In the genomic region with DNA sequence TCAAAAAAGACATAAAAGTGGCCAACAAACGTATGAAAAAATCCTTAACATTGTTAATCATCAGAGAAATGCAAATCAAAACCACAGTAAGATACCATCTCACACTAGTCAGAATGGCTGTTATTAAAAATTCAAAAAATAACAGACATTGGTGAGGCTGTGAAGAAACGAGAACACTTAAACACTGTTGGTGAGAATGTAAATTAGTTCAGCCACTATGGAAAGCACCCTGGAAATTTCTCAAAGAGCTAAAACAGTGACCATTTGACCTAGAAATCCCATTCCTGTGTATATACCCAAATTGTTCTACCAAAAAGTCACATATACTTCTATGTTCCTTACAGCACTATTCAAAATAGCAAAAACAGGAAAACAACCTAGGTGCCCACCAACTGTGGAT, we compare ENCODE assay signal across 1 cellular context.
TF ChIP-seq lines count a peak whose summit lies in the region.

No MANE protein-coding gene starts in this region.

TF ChIP-seq in GM12878, 131 proteins besides CTCF, POLR2A, EP300 and RAD21 (continued from another document):
- TF ChIP-seq NR2C1 (IDR thresholded peaks at IDR 0.05) (no peak), RB1 (IDR thresholded peaks at IDR 0.05; ENCODE audit: borderline replicate concordance) (no peak), CBX3 (IDR thresholded peaks at IDR 0.05; ENCODE audit: borderline replicate concordance, low read depth) (no peak), ZNF384 (IDR thresholded peaks at IDR 0.05; ENCODE audit: borderline replicate concordance, low read depth, low read length) (no peak), MTA2 (IDR thresholded peaks at IDR 0.05; ENCODE audit: low read depth) (peak; percentile 61), KDM1A (IDR thresholded peaks at IDR 0.05; ENCODE audit: borderline replicate concordance) (no peak), TAF1 (IDR thresholded peaks at IDR 0.05; ENCODE audit: borderline replicate concordance, low read depth, low read length) (no peak), MEF2B (IDR thresholded peaks at IDR 0.05; ENCODE audit: partially characterized antibody, poor library complexity, severe bottlenecking) (no peak)
- TF ChIP-seq, protein P1, sequence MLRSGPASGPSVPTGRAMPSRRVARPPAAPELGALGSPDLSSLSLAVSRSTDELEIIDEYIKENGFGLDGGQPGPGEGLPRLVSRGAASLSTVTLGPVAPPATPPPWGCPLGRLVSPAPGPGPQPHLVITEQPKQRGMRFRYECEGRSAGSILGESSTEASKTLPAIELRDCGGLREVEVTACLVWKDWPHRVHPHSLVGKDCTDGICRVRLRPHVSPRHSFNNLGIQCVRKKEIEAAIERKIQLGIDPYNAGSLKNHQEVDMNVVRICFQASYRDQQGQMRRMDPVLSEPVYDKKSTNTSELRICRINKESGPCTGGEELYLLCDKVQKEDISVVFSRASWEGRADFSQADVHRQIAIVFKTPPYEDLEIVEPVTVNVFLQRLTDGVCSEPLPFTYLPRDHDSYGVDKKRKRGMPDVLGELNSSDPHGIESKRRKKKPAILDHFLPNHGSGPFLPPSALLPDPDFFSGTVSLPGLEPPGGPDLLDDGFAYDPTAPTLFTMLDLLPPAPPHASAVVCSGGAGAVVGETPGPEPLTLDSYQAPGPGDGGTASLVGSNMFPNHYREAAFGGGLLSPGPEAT (IDR thresholded peaks at IDR 0.05; ENCODE audit: low read depth), result 0 out of 2 replicates have a peak, but pooled peaks have one; percentile 51
TF ChIP-seq in GM12878: peak in this region for 7.
